ENCODE assay signal across 33 cellular contexts in the genomic region with DNA sequence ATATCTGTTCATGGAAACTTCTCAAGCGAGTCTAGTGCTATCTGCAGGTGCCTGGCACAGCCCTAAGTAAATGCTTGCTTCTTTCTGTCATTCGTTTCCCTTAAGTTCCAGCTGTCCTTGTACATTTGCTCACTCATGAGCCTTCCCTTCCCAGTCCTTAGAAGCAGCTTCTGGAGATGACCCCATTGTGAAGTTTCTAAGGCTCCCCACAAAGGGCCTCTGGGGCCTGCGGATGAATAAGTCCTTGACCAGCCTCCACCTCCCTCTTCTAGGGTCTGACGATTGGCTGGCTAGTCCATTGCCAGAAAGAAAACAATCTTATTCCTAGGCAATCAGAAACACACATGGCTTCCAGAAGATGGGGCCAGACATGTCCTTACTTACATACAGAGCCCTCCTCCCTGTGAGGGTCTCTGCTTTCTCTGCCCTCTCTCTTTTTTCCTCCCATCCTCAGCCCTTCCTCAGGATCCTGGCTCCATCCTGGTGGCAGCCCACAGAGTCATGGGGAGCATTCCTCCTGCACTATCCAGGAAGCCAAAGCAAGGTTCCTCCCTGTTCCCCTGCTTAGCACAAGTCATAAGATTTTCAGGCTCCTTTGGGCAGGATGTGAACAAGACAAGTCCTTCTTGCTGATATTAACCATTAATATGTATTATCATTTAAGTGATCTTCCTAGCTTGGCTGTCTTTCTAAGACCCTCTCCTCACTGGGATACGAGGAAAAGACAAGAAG.
"Had no signal": no experiment of that assay in that cellular context is flagged by ENCODE, and none has a peak within 500 bp of the region (broad histone marks: within the 10 kb centered on the region; RNA-seq: fewer than 3 reads in every experiment).

No MANE protein-coding gene starts in this region.

- ATAC-seq: activated CD4-positive, CD25-positive, alpha-beta regulatory T cell treated with anti-CD3 and anti-CD28 coated beads, Interleukin-2, amount 50 U/mL, for 24 hours; activated CD8-positive, alpha-beta memory T cell treated with anti-CD3 and anti-CD28 coated beads, Interleukin-2, amount 10 ng/mL, durations not matched to agents 7 days and 5 days; activated CD8-positive, alpha-beta T cell treated with anti-CD3 and anti-CD28 coated beads for 36 hours; activated naive CD4-positive, alpha-beta T cell treated with anti-CD3 and anti-CD28 coated beads, Interleukin-2, amount 50 U/mL, for 72 hours; activated T-cell treated with anti-CD3 and anti-CD28 coated beads, Interleukin-2, amount 50 U/mL, for 72 hours; body of pancreas; effector memory CD8-positive, alpha-beta T cell; foreskin keratinocyte; T-helper 17 cell had no signal

- H3K9me3 ChIP-seq: adrenal gland, body of pancreas, esophagus muscularis mucosa, gastrocnemius medialis had no signal

- H3K27me3 ChIP-seq: adrenal gland, body of pancreas, esophagus muscularis mucosa, gastrocnemius medialis had no signal

- H3K4me1 Mint-ChIP-seq: activated B cell treated with CpG ODN at 0.5 μM for 24 hours had no signal

- H3K4me3 ChIP-seq: adrenal gland, body of pancreas, esophagus muscularis mucosa, gastrocnemius medialis had no signal

- H3K4me1 ChIP-seq: adrenal gland, body of pancreas, esophagus muscularis mucosa, foreskin keratinocyte had no signal

- H3K36me3 ChIP-seq: adrenal gland, esophagus muscularis mucosa, gastrocnemius medialis, WERI-Rb-1 had no signal

- H3K27ac ChIP-seq: adrenal gland, body of pancreas, esophagus muscularis mucosa, foreskin keratinocyte, WERI-Rb-1 had no signal

- H3K27ac Mint-ChIP-seq: activated B cell treated with CpG ODN at 0.5 μM for 24 hours; activated CD8-positive, alpha-beta memory T cell treated with anti-CD3 and anti-CD28 coated beads, Interleukin-2, amount 10 ng/mL, durations not matched to agents 7 days and 5 days; activated CD8-positive, alpha-beta T cell treated with anti-CD3 and anti-CD28 coated beads for 36 hours; activated naive CD4-positive, alpha-beta T cell treated with anti-CD3 and anti-CD28 coated beads, Interleukin-2, amount 10 ng/mL, durations not matched to agents 7 days and 5 days; activated T-cell treated with anti-CD3 and anti-CD28 coated beads, Interleukin-2, amount 50 U/mL, for 24 hours; activated T-cell treated with anti-CD3 and anti-CD28 coated beads, Interleukin-2, amount 50 U/mL, for 72 hours; effector memory CD8-positive, alpha-beta T cell; T-helper 17 cell; T-helper 2 cell treated with Interferon-gamma antibody and Interleukin-4, amounts not matched to agents 5 μg/mL and 100 μg/mL, for 36 hours had no signal

- H3K4me3 Mint-ChIP-seq: activated B cell treated with CpG ODN at 0.5 μM for 24 hours; activated CD8-positive, alpha-beta memory T cell treated with anti-CD3 and anti-CD28 coated beads, Interleukin-2, amount 10 ng/mL, durations not matched to agents 7 days and 5 days; activated CD8-positive, alpha-beta T cell treated with anti-CD3 and anti-CD28 coated beads for 36 hours; activated naive CD4-positive, alpha-beta T cell treated with anti-CD3 and anti-CD28 coated beads, Interleukin-2, amount 10 ng/mL, durations not matched to agents 7 days and 5 days; activated T-cell treated with anti-CD3 and anti-CD28 coated beads, Interleukin-2, amount 50 U/mL, for 24 hours; activated T-cell treated with anti-CD3 and anti-CD28 coated beads, Interleukin-2, amount 50 U/mL, for 72 hours; effector memory CD8-positive, alpha-beta T cell; T-helper 17 cell; T-helper 2 cell treated with Interferon-gamma antibody and Interleukin-4, amounts not matched to agents 5 μg/mL and 100 μg/mL, for 36 hours had no signal

- DNase-seq: activated B cell treated with CpG ODN at 0.5 μM for 24 hours; activated CD4-positive, alpha-beta T cell treated with anti-CD3 and anti-CD28 coated beads for 48 hours; activated CD4-positive, alpha-beta T cell treated with anti-CD3 and anti-CD28 coated beads, Interleukin-2, amount 50 U/mL, for 1 hour; activated CD4-positive, alpha-beta T cell treated with anti-CD3 and anti-CD28 coated beads, Interleukin-2, amount 50 U/mL, for 48 hours; activated CD8-positive, alpha-beta memory T cell treated with anti-CD3 and anti-CD28 coated beads, Interleukin-2, amount 10 ng/mL, durations not matched to agents 7 days and 5 days; activated CD8-positive, alpha-beta memory T cell treated with anti-CD3 and anti-CD28 coated beads, Interleukin-2, amount 50 U/mL, for 4 hours; activated CD8-positive, alpha-beta T cell treated with anti-CD3 and anti-CD28 coated beads for 36 hours; activated gamma-delta T cell; activated naive CD4-positive, alpha-beta T cell; activated naive CD4-positive, alpha-beta T cell treated with anti-CD3 and anti-CD28 coated beads, Interleukin-2, amount 10 ng/mL, durations not matched to agents 7 days and 5 days; activated T-cell treated with anti-CD3 and anti-CD28 coated beads for 4 hours; activated T-cell treated with anti-CD3 and anti-CD28 coated beads, Interleukin-2, amount 50 U/mL, for 24 hours; activated T-cell treated with anti-CD3 and anti-CD28 coated beads, Interleukin-2, amount 50 U/mL, for 72 hours; adrenal gland; amygdala; aorta; body of pancreas; caudate nucleus; cortex of kidney; dermis blood vessel endothelial cell; effector CD4-positive, alpha-beta T cell; effector memory CD8-positive, alpha-beta T cell; erythroblast; foreskin keratinocyte; gastrocnemius medialis; T-helper 1 cell; T-helper 17 cell; T1000; WERI-Rb-1 had no signal
